ENCODE assay signal across 8 cellular contexts in the genomic region with DNA sequence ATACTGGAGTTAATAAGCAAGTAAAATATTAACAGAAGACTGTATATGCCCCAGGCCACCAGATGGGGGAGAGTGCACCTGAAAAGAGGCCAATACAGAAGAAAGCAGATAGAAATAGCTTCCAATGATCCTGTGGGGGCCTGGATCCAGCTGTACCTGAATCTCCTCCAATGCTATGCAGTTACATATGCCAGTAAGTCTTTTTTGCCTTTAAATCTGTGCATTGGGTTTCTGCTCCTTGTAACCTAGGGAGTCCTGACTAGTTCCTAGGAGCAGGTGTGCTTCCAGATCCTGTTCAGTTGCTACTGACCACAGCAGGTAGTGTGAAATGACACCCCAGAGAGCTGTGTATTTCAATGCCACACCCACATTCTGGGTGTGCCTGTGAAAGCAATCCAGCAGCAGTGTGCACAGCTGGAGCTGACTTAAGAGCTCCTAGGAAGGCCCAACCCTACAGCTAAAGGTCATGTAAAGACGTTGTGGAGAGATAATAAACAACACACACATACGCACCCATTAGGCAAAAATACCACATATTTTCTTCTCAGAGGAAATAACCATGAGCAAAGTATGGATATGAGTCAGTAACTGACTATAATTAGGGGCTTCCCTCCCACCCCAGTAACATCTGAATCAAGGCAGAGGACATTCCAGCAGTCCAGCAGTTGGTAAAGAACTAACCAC.
DNase-seq lines count a peak whose midpoint lies in the region; ATAC-seq and TF ChIP-seq lines count a peak whose summit lies in the region.

No MANE protein-coding gene starts in this region.

- H2AFZ ChIP-seq in OCI-LY7 (ENCODE audit: low read length), result peak overlapping the region; percentile 28; the same call in 1 of the 2 replicates

- H3K9me3 Mint-ChIP-seq in CD4-positive, alpha-beta T cell, result no peaks in the 10 kb centered on the region
- peaks cover 4% of the 10 kb centered on the region for H3K9me3 Mint-ChIP-seq in type B pancreatic cell

- H3K4me1 Mint-ChIP-seq in CD4-positive, alpha-beta T cell (ENCODE audit: low read depth), result peaks cover 45% of the 10 kb centered on the region
- peaks cover 15% of the 10 kb centered on the region for H3K4me1 Mint-ChIP-seq in type B pancreatic cell (ENCODE audit: unreplicated experiment)

- peak; percentile 73 for ATAC-seq in CD4-positive, alpha-beta T cell (ENCODE audit: poor library complexity)
- ATAC-seq in GM18511 (IDR thresholded peaks at IDR 0.05; ENCODE audit: unreplicated experiment) (peak; percentile 92), HG02885 (IDR thresholded peaks at IDR 0.05; ENCODE audit: poor library complexity, unreplicated experiment) (peak; percentile 91), esophagus mucosa (peak; percentile 98)

- H3K9me2 ChIP-seq in OCI-LY7 (ENCODE audit: insufficient read depth, low read length), result no peaks in the 10 kb centered on the region

- H3K9me3 ChIP-seq in CD4-positive, alpha-beta T cell (ENCODE audit: control insufficient read depth, low read length), result peaks cover 4% of the 10 kb centered on the region
- peaks cover 16% of the 10 kb centered on the region; the same call in 1 of the 2 replicates for H3K9me3 ChIP-seq in OCI-LY7 (ENCODE audit: low read length)

- no peaks in the 10 kb centered on the region for H4K20me1 ChIP-seq in OCI-LY7 (ENCODE audit: insufficient read depth, low read length)

- H3K4me3 ChIP-seq in OCI-LY7 (ENCODE audit: low read depth, low read length, poor library complexity, severe bottlenecking), result no peak overlapping the region

- peaks cover 17% of the 10 kb centered on the region for H3K36me3 ChIP-seq in OCI-LY7 (ENCODE audit: insufficient read depth, low read length)

- CTCF ChIA-PET in CD4-positive, alpha-beta T cell (lab: Charles Lee), result interaction anchor here (0.9 to 3.5 kb wide), 6 partner anchors 10 to 96 kb away, joined by 3 to 23 read pairs (median 4); no protein-coding TSS in a partner anchor
- CTCF ChIA-PET in OCI-LY7 (lab: Charles Lee; ENCODE audit: unreplicated experiment), result interaction anchor here (0.8 to 1.3 kb wide), 3 partner anchors 10 to 86 kb away, joined by 3 to 5 read pairs (median 3); no protein-coding TSS in a partner anchor

- DNase-seq in CD4-positive, alpha-beta T cell, result no peak
- DNase-seq in OCI-LY7 (ENCODE audit: low spot score), result peak; percentile 39
- DNase-seq in type B pancreatic cell (ENCODE audit: extremely low spot score, unreplicated experiment), result no peak
- no peak for DNase-seq in NCI-H446 treated with DMSO at 0.1 percent for 48 hours (lab: John Stamatoyannopoulos, UW)
- DNase-seq in GM19240 (ENCODE audit: insufficient read length, low spot score), result no peak

- H3K36me3 Mint-ChIP-seq in CD4-positive, alpha-beta T cell (ENCODE audit: low read depth), result peaks cover 13% of the 10 kb centered on the region
- no peaks in the 10 kb centered on the region for H3K36me3 Mint-ChIP-seq in type B pancreatic cell

- H3K27me3 Mint-ChIP-seq in CD4-positive, alpha-beta T cell, result no peaks in the 10 kb centered on the region
- H3K27me3 Mint-ChIP-seq in type B pancreatic cell, result no peaks in the 10 kb centered on the region

- no peaks in the 10 kb centered on the region for H3K79me2 ChIP-seq in OCI-LY7 (ENCODE audit: insufficient read depth, low read depth, low read length)

- POLR2A ChIA-PET in CD4-positive, alpha-beta T cell (lab: Charles Lee), result interaction anchor here (0.7 to 4.6 kb wide), 4 partner anchors 8 to 95 kb away, joined by 3 to 24 read pairs (median 8); no protein-coding TSS in a partner anchor
- POLR2A ChIA-PET in OCI-LY7 (lab: Charles Lee), result interaction anchor here (0.6 to 5.8 kb wide), 5 partner anchors 10 to 373 kb away, joined by 3 to 68 read pairs (median 3); no protein-coding TSS in a partner anchor

- no TSS peak for BruUV-seq in OCI-LY7 (replicated peaks; lab: Mats Ljungman, UMichigan)

- no peak for TF ChIP-seq CTCF in CD4-positive, alpha-beta T cell (IDR thresholded peaks at IDR 0.05)
- TF ChIP-seq CTCF in OCI-LY7 (conservative IDR thresholded peaks at IDR 0.05; ENCODE audit: low read length), result peak; percentile 77
- TF ChIP-seq CTCF in type B pancreatic cell (conservative IDR thresholded peaks at IDR 0.05), result peak; percentile 21

- H3K4me2 ChIP-seq in OCI-LY7 (ENCODE audit: low read length), result peak overlapping the region; percentile 25; the same call in 1 of the 2 replicates

- H3K4me1 ChIP-seq in OCI-LY7 (ENCODE audit: insufficient read depth, low read length, poor library complexity, severe bottlenecking), result peaks cover 12% of the 10 kb centered on the region

- intact Hi-C loops in CD4-positive, alpha-beta T cell (cut with DNase I, micrococcal nuclease), result no loop called here
- intact Hi-C loops in OCI-LY7 (cut with micrococcal nuclease; ENCODE audit: unreplicated experiment), result no loop called here

- peak overlapping the region; percentile 62 for H3K27ac Mint-ChIP-seq in CD4-positive, alpha-beta T cell
- H3K27ac Mint-ChIP-seq in type B pancreatic cell, result peak overlapping the region; percentile 79

- no peaks in the 10 kb centered on the region for H3K27me3 ChIP-seq in CD4-positive, alpha-beta T cell (ENCODE audit: control insufficient read depth, insufficient read depth, low read length)

- no peak overlapping the region for H3K27ac ChIP-seq in CD4-positive, alpha-beta T cell (ENCODE audit: low read depth, low read length)
- no peak overlapping the region for H3K27ac ChIP-seq in OCI-LY7 (ENCODE audit: low read depth, low read length, poor library complexity, severe bottlenecking)

- no peak overlapping the region for H3K4me3 Mint-ChIP-seq in CD4-positive, alpha-beta T cell
- peak overlapping the region; percentile 20 for H3K4me3 Mint-ChIP-seq in type B pancreatic cell
